Comparison of ENCODE assay signal across 1 cellular context in the genomic region with DNA sequence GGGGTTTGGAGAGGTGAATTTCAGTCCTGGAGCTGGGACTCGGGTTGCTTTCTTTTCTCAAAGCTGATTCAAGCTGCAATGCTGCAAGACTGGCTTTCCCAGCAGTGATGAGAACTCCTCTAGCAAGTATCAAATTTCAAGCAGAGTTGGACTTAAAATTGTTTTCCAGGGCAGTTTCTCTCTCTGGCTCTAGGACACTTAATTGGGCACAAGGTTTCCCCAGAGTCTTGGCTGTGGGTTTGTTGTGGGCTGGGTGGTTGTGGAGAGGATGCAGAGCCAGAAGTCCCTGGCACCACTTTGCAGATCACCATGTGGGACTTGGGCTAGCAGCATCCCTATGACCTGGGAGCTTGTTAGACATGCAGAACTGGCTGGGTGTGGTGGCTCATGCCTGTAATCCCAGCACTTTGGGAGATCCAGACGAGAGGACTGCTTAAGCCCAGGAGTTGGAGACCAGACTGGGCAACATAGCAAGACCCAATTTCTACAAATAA.
TF ChIP-seq lines count a peak whose summit lies in the region.

No MANE protein-coding gene starts in this region.

TF ChIP-seq in A549, 52 proteins besides CTCF, POLR2A, EP300 and RAD21 (continued from another document):
- no peak for TF ChIP-seq NPAS2 (CRISPR knock-in tag; IDR thresholded peaks at IDR 0.05; ENCODE audit: borderline replicate concordance)
- no peak for TF ChIP-seq CHD4 (IDR thresholded peaks at IDR 0.05; ENCODE audit: borderline replicate concordance)
- no peak for TF ChIP-seq ZSCAN20 (CRISPR knock-in tag; IDR thresholded peaks at IDR 0.05)
- TF ChIP-seq EHF (CRISPR knock-in tag; IDR thresholded peaks at IDR 0.05) = no peak
- TF ChIP-seq RCOR1 (IDR thresholded peaks at IDR 0.05; ENCODE audit: low read depth, low read length) = no peak
- TF ChIP-seq HOXA7 (CRISPR knock-in tag; IDR thresholded peaks at IDR 0.05) = no peak
- no peak for TF ChIP-seq CBX2 (IDR thresholded peaks at IDR 0.05; ENCODE audit: borderline replicate concordance, low read depth)
- TF ChIP-seq CBX8 (IDR thresholded peaks at IDR 0.05) = no peak
- TF ChIP-seq ESRRA (IDR thresholded peaks at IDR 0.05; ENCODE audit: borderline replicate concordance, low read length) = no peak
- TF ChIP-seq ZFP36 (IDR thresholded peaks at IDR 0.05; ENCODE audit: borderline replicate concordance, partially characterized antibody) = no peak
- TF ChIP-seq NFE2L2 (conservative IDR thresholded peaks at IDR 0.05; ENCODE audit: low read length) = no peak
